ENCODE assay signal across 12 cellular contexts in the genomic region with DNA sequence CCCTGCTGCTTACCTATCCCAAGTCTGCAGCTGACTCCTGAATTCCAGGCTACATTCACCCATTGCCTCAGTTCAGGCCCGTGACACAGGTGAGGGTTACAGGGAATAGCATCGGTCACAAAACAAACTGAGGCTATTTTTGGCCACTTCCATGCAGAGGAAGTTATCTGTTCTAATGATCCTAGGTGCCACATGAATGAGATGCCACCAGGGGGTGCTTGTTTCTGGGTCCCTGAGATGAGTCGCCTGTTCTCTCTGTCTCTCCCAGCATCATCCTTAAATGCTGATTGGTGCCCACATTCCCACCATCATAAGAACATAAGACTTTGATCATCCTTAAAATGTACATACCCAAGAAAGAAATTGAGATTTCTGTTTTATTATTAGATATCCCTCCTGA.
"Had no signal": no experiment of that assay in that cellular context is flagged by ENCODE, and none has a peak within 500 bp of the region (broad histone marks: within the 10 kb centered on the region; RNA-seq: fewer than 3 reads in every experiment).

No MANE protein-coding gene starts in this region.

- H3K4me1 Mint-ChIP-seq: activated CD4-positive, alpha-beta T cell treated with anti-CD3 and anti-CD28 coated beads, Interleukin-2, amount 10 ng/mL, durations not matched to agents 24 days and 14 days; stimulated activated memory B cell treated with anti-CD40 and anti-IgM and Interleukin-4, amounts not matched to agents 10 μg/mL and 1 μg/mL and 100 μg/mL, for 72 hours had no signal

- H3K9me3 Mint-ChIP-seq: activated CD4-positive, alpha-beta T cell treated with anti-CD3 and anti-CD28 coated beads, Interleukin-2, amount 10 ng/mL, durations not matched to agents 24 days and 14 days; activated naive CD4-positive, alpha-beta T cell treated with anti-CD3 and anti-CD28 coated beads for 36 hours; stimulated activated memory B cell treated with anti-CD40 and anti-IgM and Interleukin-4, amounts not matched to agents 10 μg/mL and 1 μg/mL and 100 μg/mL, for 72 hours had no signal

- H3K4me3 ChIP-seq: lower lobe of right lung, tibial artery, uterus had no signal

- H3K4me3 Mint-ChIP-seq: activated CD4-positive, alpha-beta T cell treated with anti-CD3 and anti-CD28 coated beads, Interleukin-2, amount 10 ng/mL, durations not matched to agents 24 days and 14 days; activated naive CD4-positive, alpha-beta T cell treated with anti-CD3 and anti-CD28 coated beads for 36 hours; stimulated activated memory B cell treated with anti-CD40 and anti-IgM and Interleukin-4, amounts not matched to agents 10 μg/mL and 1 μg/mL and 100 μg/mL, for 72 hours had no signal

- H3K27me3 Mint-ChIP-seq: activated CD4-positive, alpha-beta T cell treated with anti-CD3 and anti-CD28 coated beads, Interleukin-2, amount 10 ng/mL, durations not matched to agents 24 days and 14 days; stimulated activated memory B cell treated with anti-CD40 and anti-IgM and Interleukin-4, amounts not matched to agents 10 μg/mL and 1 μg/mL and 100 μg/mL, for 72 hours had no signal

- ATAC-seq: left cardiac atrium; lower lobe of right lung; stimulated activated memory B cell treated with anti-CD40 and anti-IgM and Interleukin-4, amounts not matched to agents 10 μg/mL and 1 μg/mL and 100 μg/mL, for 72 hours had no signal

- H3K4me1 ChIP-seq: lower lobe of right lung, tibial artery, uterus had no signal

- H3K9me3 ChIP-seq: lower lobe of right lung, neutrophil, tibial artery, uterus had no signal

- H3K36me3 ChIP-seq: lower lobe of right lung, neutrophil, tibial artery, uterus had no signal

- H3K27ac Mint-ChIP-seq: activated CD4-positive, alpha-beta T cell treated with anti-CD3 and anti-CD28 coated beads, Interleukin-2, amount 10 ng/mL, durations not matched to agents 24 days and 14 days; activated naive CD4-positive, alpha-beta T cell treated with anti-CD3 and anti-CD28 coated beads for 36 hours; stimulated activated memory B cell treated with anti-CD40 and anti-IgM and Interleukin-4, amounts not matched to agents 10 μg/mL and 1 μg/mL and 100 μg/mL, for 72 hours had no signal

- DNase-seq: activated CD4-positive, alpha-beta T cell treated with anti-CD3 and anti-CD28 coated beads, Interleukin-2, amount 10 ng/mL, durations not matched to agents 24 days and 14 days; activated naive CD4-positive, alpha-beta T cell treated with anti-CD3 and anti-CD28 coated beads for 36 hours; hippocampal formation; left cardiac atrium; lower lobe of right lung; midbrain; posterior cingulate gyrus; small intestine; tibial artery; uterus had no signal

- H3K36me3 Mint-ChIP-seq: stimulated activated memory B cell treated with anti-CD40 and anti-IgM and Interleukin-4, amounts not matched to agents 10 μg/mL and 1 μg/mL and 100 μg/mL, for 72 hours had no signal

- H3K27me3 ChIP-seq: neutrophil, tibial artery, uterus had no signal

- H3K27ac ChIP-seq: lower lobe of right lung, neutrophil, tibial artery, uterus had no signal
